2 cellular contexts compared by ENCODE assay signal in genomic region chr2:186568600-186568999, GRCh38.
TF ChIP-seq lines count a peak whose summit lies in the region.
"Not testable (repeated sequence)": the region's sequence is repeated elsewhere in the genome, so short reads cannot be mapped to it uniquely, and the experiment has no call there.

No MANE protein-coding gene starts in this region.

TF ChIP-seq in HEK293, 187 proteins besides CTCF, POLR2A, EP300 and RAD21:
- TF ChIP-seq, protein P1, sequence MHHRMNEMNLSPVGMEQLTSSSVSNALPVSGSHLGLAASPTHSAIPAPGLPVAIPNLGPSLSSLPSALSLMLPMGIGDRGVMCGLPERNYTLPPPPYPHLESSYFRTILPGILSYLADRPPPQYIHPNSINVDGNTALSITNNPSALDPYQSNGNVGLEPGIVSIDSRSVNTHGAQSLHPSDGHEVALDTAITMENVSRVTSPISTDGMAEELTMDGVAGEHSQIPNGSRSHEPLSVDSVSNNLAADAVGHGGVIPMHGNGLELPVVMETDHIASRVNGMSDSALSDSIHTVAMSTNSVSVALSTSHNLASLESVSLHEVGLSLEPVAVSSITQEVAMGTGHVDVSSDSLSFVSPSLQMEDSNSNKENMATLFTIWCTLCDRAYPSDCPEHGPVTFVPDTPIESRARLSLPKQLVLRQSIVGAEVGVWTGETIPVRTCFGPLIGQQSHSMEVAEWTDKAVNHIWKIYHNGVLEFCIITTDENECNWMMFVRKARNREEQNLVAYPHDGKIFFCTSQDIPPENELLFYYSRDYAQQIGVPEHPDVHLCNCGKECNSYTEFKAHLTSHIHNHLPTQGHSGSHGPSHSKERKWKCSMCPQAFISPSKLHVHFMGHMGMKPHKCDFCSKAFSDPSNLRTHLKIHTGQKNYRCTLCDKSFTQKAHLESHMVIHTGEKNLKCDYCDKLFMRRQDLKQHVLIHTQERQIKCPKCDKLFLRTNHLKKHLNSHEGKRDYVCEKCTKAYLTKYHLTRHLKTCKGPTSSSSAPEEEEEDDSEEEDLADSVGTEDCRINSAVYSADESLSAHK (tag by site-specific recombination; IDR thresholded peaks at IDR 0.05), result peak; percentile 62

TF ChIP-seq in HepG2, 621 proteins besides CTCF, POLR2A, EP300 and RAD21 (continued from another document):
- TF ChIP-seq ARID5B (CRISPR knock-in tag; IDR thresholded peaks at IDR 0.05), result peak; percentile 63
- TF ChIP-seq, protein P2, sequence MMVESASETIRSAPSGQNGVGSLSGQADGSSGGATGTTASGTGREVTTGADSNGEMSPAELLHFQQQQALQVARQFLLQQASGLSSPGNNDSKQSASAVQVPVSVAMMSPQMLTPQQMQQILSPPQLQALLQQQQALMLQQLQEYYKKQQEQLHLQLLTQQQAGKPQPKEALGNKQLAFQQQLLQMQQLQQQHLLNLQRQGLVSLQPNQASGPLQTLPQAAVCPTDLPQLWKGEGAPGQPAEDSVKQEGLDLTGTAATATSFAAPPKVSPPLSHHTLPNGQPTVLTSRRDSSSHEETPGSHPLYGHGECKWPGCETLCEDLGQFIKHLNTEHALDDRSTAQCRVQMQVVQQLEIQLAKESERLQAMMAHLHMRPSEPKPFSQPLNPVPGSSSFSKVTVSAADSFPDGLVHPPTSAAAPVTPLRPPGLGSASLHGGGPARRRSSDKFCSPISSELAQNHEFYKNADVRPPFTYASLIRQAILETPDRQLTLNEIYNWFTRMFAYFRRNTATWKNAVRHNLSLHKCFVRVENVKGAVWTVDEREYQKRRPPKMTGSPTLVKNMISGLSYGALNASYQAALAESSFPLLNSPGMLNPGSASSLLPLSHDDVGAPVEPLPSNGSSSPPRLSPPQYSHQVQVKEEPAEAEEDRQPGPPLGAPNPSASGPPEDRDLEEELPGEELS (CRISPR knock-in tag; IDR thresholded peaks at IDR 0.05), result 0 out of 2 replicates have a peak, but pooled peaks have one; percentile 21
- peak; percentile 30; the same call in 1 of the 2 replicates for TF ChIP-seq MED1 (CRISPR knock-in tag; IDR thresholded peaks at IDR 0.05)
- TF ChIP-seq SATB2 (CRISPR knock-in tag; IDR thresholded peaks at IDR 0.05), result peak; percentile 31; the same call in 1 of the 2 replicates
- peak; percentile 48; the same call in 1 of the 2 replicates for TF ChIP-seq HMG20A (CRISPR knock-in tag; IDR thresholded peaks at IDR 0.05; ENCODE audit: borderline replicate concordance)
- peak; percentile 62; the same call in 1 of the 2 replicates for TF ChIP-seq BCL6 (CRISPR knock-in tag; IDR thresholded peaks at IDR 0.05)
- TF ChIP-seq FOXA1, SOX13, FOXP1, SOX6 (IDR thresholded peaks at IDR 0.05): not testable (repeated sequence)
- TF ChIP-seq FOXA1 (CRISPR knock-in tag; IDR thresholded peaks at IDR 0.05), result peak; percentile 69; the same call in 1 of the 2 replicates
- peak; percentile 91 for TF ChIP-seq CEBPG (CRISPR knock-in tag; IDR thresholded peaks at IDR 0.05)
- TF ChIP-seq SOX5 (CRISPR knock-in tag; IDR thresholded peaks at IDR 0.05; ENCODE audit: borderline replicate concordance), result peak; percentile 29; the same call in 1 of the 2 replicates
- TF ChIP-seq SOX13 (CRISPR knock-in tag; conservative IDR thresholded peaks at IDR 0.05 in 1 of 2, IDR thresholded peaks at IDR 0.05 in 1 of 2), result peak in 1 of 2 experiments; percentile 29; a peak in 1 of 4 replicates
- TF ChIP-seq CEBPB (IDR thresholded peaks at IDR 0.05; ENCODE audit: borderline replicate concordance, low read depth, low read length), result peak; percentile 65; the same call in 1 of the 2 replicates
- TF ChIP-seq FOXP1 (CRISPR knock-in tag; IDR thresholded peaks at IDR 0.05), result peak; percentile 45; the same call in 1 of the 2 replicates
- peak; percentile 42; the same call in 1 of the 2 replicates for TF ChIP-seq NCOA2 (CRISPR knock-in tag; IDR thresholded peaks at IDR 0.05)
- peak; percentile 61 for TF ChIP-seq SOX6 (CRISPR knock-in tag; IDR thresholded peaks at IDR 0.05)
- 0 out of 2 replicates have a peak, but pooled peaks have one; percentile 4 for TF ChIP-seq ZNF629 (CRISPR knock-in tag; conservative IDR thresholded peaks at IDR 0.05)
- TF ChIP-seq GATAD2A (CRISPR knock-in tag; IDR thresholded peaks at IDR 0.05), result peak; percentile 64
- peak; percentile 26 to 98; a peak in 2 of 4 replicates for TF ChIP-seq ATF4 (CRISPR knock-in tag; IDR thresholded peaks at IDR 0.05)
